In genomic region chr17:29158096-29158495, GRCh38 we compare ENCODE assay signal across 9 cellular contexts. TPM values are rescaled to one million over a fixed set of nuclear protein-coding genes. Genes with fewer than 3 reads are reported as not detected.
DNase-seq lines count a peak whose midpoint lies in the region; ATAC-seq, FAIRE-seq and TF ChIP-seq lines count a peak whose summit lies in the region.
"Had no signal": no experiment of that assay in that cellular context is flagged by ENCODE, and none has a peak within 500 bp of the region (broad histone marks: within the 10 kb centered on the region; RNA-seq: fewer than 3 reads in every experiment).

No MANE protein-coding gene starts in this region.

- TF ChIP-seq EP300 in HepG2 (IDR thresholded peaks at IDR 0.05; ENCODE audit: low read depth in 2 of 2, low read length in 2 of 2) (no peak), HepG2 (CRISPR knock-in tag; IDR thresholded peaks at IDR 0.05; ENCODE audit: borderline replicate concordance) (no peak)

- CTCF ChIA-PET in HepG2 (lab: Yijun Ruan, JAX; ENCODE audit: low intra/inter-chr PET ratio, low total read pairs): no interaction called here

- no peaks in the 10 kb centered on the region for H3K36me3 ChIP-seq in HUES6 (ENCODE audit: control insufficient read depth, insufficient read depth, low read length)
- no peaks in the 10 kb centered on the region for H3K36me3 ChIP-seq in body of pancreas (replicated peaks in 1 of 2; ENCODE audit: insufficient read depth in 1 of 2, low read depth in 2 of 2)
- peaks cover 5 to 22% of the 10 kb centered on the region in 2 experiments; a peak in 4 of 5 replicates for H3K36me3 ChIP-seq in HepG2 (replicated peaks in 1 of 2; ENCODE audit: control insufficient read depth in 1 of 2, insufficient read depth in 2 of 2, low read length in 2 of 2)
- H3K36me3 ChIP-seq in heart left ventricle: peaks cover 0 to 4% (median 0%) of the 10 kb centered on the region in 9 donors

- 0 out of 2 replicates have a peak overlapping the region, but pooled peaks have one; percentile 11 for H3K27ac ChIP-seq in HUES6 (ENCODE audit: low read depth, low read length)
- H3K27ac ChIP-seq in body of pancreas: peak overlapping the region; percentile 40 to 66 (median 56)
- peak overlapping the region; percentile 73 for H3K27ac ChIP-seq in HepG2 (ENCODE audit: extremely low read length, insufficient read depth, low read length)
- peak overlapping the region; percentile 75 for H3K27ac ChIP-seq in substantia nigra (ENCODE audit: low read depth, low read length, poor library complexity, severe bottlenecking)
- H3K27ac ChIP-seq in heart left ventricle: peak overlapping the region in 1 of 12 donors; percentile 15

- peaks cover 38% of the 10 kb centered on the region for H3K4me1 ChIP-seq in HUES6 (ENCODE audit: control insufficient read depth, insufficient read depth, low read length)
- H3K4me1 ChIP-seq in body of pancreas: peaks cover 71% of the 10 kb centered on the region
- H3K4me1 ChIP-seq in HepG2 (ENCODE audit: insufficient read depth, low read length): peaks cover 99% of the 10 kb centered on the region
- H3K4me1 ChIP-seq in heart left ventricle: peaks cover 16 to 76% (median 61%) of the 10 kb centered on the region in 12 donors

- in situ Hi-C loops in HepG2 (cut with HindIII; ENCODE audit: extremely low pct_ligation_motif_present, low pct_unique_long_range_greater_than_20kb): no loop called here

- H2AFZ ChIP-seq in HepG2 (ENCODE audit: low read length): no peak overlapping the region

- intact Hi-C loops in body of pancreas (cut with DNase I) (no loop called here), HepG2 (cut with micrococcal nuclease; ENCODE audit: unreplicated experiment) (loop anchor here (10.0 kb wide), 1 partner anchor 137 kb away; the partner anchor contains the start of gene NUFIP2), heart left ventricle (cut with DNase I) (no loop called here)

- H3K4me3 ChIP-seq in HUES6 (ENCODE audit: low read depth, low read length) (no peak overlapping the region), body of pancreas (no peak overlapping the region), HepG2 (replicated peaks in 1 of 3; ENCODE audit: insufficient read depth in 1 of 3, low read depth in 2 of 3, low read length in 3 of 3) (no peak overlapping the region), heart left ventricle (no peak overlapping the region)

- FAIRE-seq in HepG2 (lab: Jason Lieb, UNC): no peak

- TF ChIP-seq RAD21 in HepG2 (CRISPR knock-in tag; IDR thresholded peaks at IDR 0.05): no peak

- WGBS in body of pancreas, 2 donors: 30% methylated on average over 11 of the region's 11 CpGs; no CpG with 5 or more reads in 1 of the 2 donors
- 92% methylated on average over 10 of the region's 11 CpGs for WGBS in HepG2 (ENCODE audit: low lambda C conversion rate)
- 72 to 92% (median 85%) methylated on average over 10 to 11 of the region's 11 CpGs for WGBS in heart left ventricle, 4 donors

- H3K9ac ChIP-seq in HUES6 (ENCODE audit: low read length): no peak overlapping the region
- H3K9ac ChIP-seq in HepG2 (ENCODE audit: insufficient read depth, low read depth, low read length): peak overlapping the region; percentile 54

- H4K20me1 ChIP-seq in HepG2 (ENCODE audit: insufficient read depth, low read length): peaks cover 12% of the 10 kb centered on the region

- DNase-seq in body of pancreas (peak in 2 of 4 donors; percentile 21 to 50), HepG2 (ENCODE audit: low spot score) (no peak), substantia nigra (lab: John Stamatoyannopoulos, UW) (peak in 2 of 49 donors; percentile 26 to 40), heart left ventricle (no peak), COR-L47 (lab: John Stamatoyannopoulos, UW) (no peak), SIG-M5 treated with dmso at 0.1 percent for 504 hours (lab: John Stamatoyannopoulos, UW; ENCODE audit: unreplicated experiment) (no peak)
- DNase-seq: activated naive CD8-positive, alpha-beta T cell treated with anti-CD3 and anti-CD28 coated beads for 36 hours had no signal

- POLR2A ChIA-PET in HepG2 (lab: Yijun Ruan, JAX): interaction anchor here (21.6 kb wide), 1 partner anchor 20 kb away, joined by 618 read pairs; the partner anchor contains the start of gene MYO18A

- TF ChIP-seq POLR2A in body of pancreas (IDR thresholded peaks at IDR 0.05) (no peak), HepG2 (IDR thresholded peaks at IDR 0.05; ENCODE audit: insufficient read depth in 1 of 2, low read depth in 2 of 2, low read length in 2 of 2) (no peak), heart left ventricle (IDR thresholded peaks at IDR 0.05) (no peak)

- TF ChIP-seq CTCF in body of pancreas (IDR thresholded peaks at IDR 0.05) (no peak), HepG2 (CRISPR knock-in tag; IDR thresholded peaks at IDR 0.05) (no peak), heart left ventricle (IDR thresholded peaks at IDR 0.05) (no peak)

- no TSS peak for BruUV-seq in HepG2 (replicated peaks; lab: Mats Ljungman, UMichigan)

- peak overlapping the region; percentile 71 for H3K4me2 ChIP-seq in HepG2 (ENCODE audit: low read depth, low read length)

- H3K27me3 ChIP-seq in HUES6 (ENCODE audit: control insufficient read depth, insufficient read depth, low read length) (no peaks in the 10 kb centered on the region), body of pancreas (no peaks in the 10 kb centered on the region), HepG2 (ENCODE audit: control insufficient read depth in 1 of 2, insufficient read depth in 2 of 2, low read length in 2 of 2) (no peaks in the 10 kb centered on the region), heart left ventricle (no peaks in the 10 kb centered on the region)

- peaks cover 93% of the 10 kb centered on the region for H3K79me2 ChIP-seq in HepG2 (ENCODE audit: insufficient read depth, low read length)

- ATAC-seq in body of pancreas (no peak), HepG2 (no peak), heart left ventricle (no peak), HG02759 (IDR thresholded peaks at IDR 0.05; ENCODE audit: unreplicated experiment) (no peak)

- H3K9me3 ChIP-seq in HUES6 (ENCODE audit: control insufficient read depth, insufficient read depth, low read depth, low read length) (no peaks in the 10 kb centered on the region), body of pancreas (no peaks in the 10 kb centered on the region), HepG2 (ENCODE audit: low read length) (no peaks in the 10 kb centered on the region), heart left ventricle (no peaks in the 10 kb centered on the region)

RNA-seq across cellular contexts. Expression of gene MYO18A, which starts 22.1 kb away (rescaled TPM):
- total RNA-seq in body of pancreas (10 to 100 TPM; 45.4 to 73.2 TPM), HepG2 (2016; rRNA removed; fragmentation: Illumina TruSeq; extraction: Trizol) (21.2 and 24.8 TPM in 2 replicates), heart left ventricle (100 to 1,000 TPM; 241 to 340 (median 300) TPM)
- 4.9 and 7.5 TPM in 2 replicates for total RNA-seq in HepG2 (2016; cell fraction: cytosol; rRNA removed; fragmentation: Illumina TruSeq; extraction: Trizol; ENCODE audit: low read depth)
- total RNA-seq in HepG2 (2016; cell fraction: insoluble cytoplasmic fraction; rRNA removed; fragmentation: Illumina TruSeq; extraction: Trizol): 16.3 and 25.6 TPM in 2 replicates
- 5.8 and 6.0 TPM in 2 replicates for total RNA-seq in HepG2 (2016; cell fraction: membrane; rRNA removed; fragmentation: Illumina TruSeq; extraction: Trizol)
- total RNA-seq in HepG2 (2016; cell fraction: nucleus; rRNA removed; fragmentation: Illumina TruSeq; extraction: Trizol): 24.8 and 30.3 TPM in 2 replicates
- polyA plus RNA-seq in HepG2 (2011; rRNA removed) (16.8 and 23.2 TPM in 2 replicates), heart left ventricle (100 to 1,000 TPM in 1 of 2 donors, 10 to 100 TPM in 1; 83.5 to 306 TPM)
- polyA plus RNA-seq in HepG2 (2011; cell fraction: cytosol; rRNA removed): 8.3 and 9.6 TPM in 2 replicates
- polyA plus RNA-seq in HepG2 (2011; cell fraction: nucleus; rRNA removed): 155 and 159 TPM in 2 replicates
- polyA plus RNA-seq in HepG2 (2012): 42.0 and 44.5 TPM in 2 replicates
- polyA plus RNA-seq in HepG2 (2016; cell fraction: cytosol; fragmentation: Illumina TruSeq; extraction: Trizol; ENCODE audit: low read depth): 0.96 and 1.4 TPM in 2 replicates
- 16.0 and 20.4 TPM in 2 replicates for polyA plus RNA-seq in HepG2 (2016; cell fraction: insoluble cytoplasmic fraction; fragmentation: Illumina TruSeq; extraction: Trizol; ENCODE audit: low read depth)
- 2.4 and 3.0 TPM in 2 replicates for polyA plus RNA-seq in HepG2 (2016; cell fraction: membrane; fragmentation: Illumina TruSeq; extraction: Trizol; ENCODE audit: low read depth)
- 72.8 and 77.7 TPM in 2 replicates for polyA plus RNA-seq in HepG2 (2016; cell fraction: nucleus; fragmentation: Illumina TruSeq; extraction: Trizol; ENCODE audit: insufficient read depth, low read depth)
- 39.4 and 67.1 TPM in 2 replicates for polyA minus RNA-seq in HepG2 (2011; rRNA and poly(A)+ RNA removed; ENCODE audit: low replicate concordance)
- 13.7 and 17.4 TPM in 2 replicates for polyA minus RNA-seq in HepG2 (2011; cell fraction: cytosol; rRNA and poly(A)+ RNA removed)
- polyA minus RNA-seq in HepG2 (2011; cell fraction: nucleus; rRNA and poly(A)+ RNA removed): 65.8 and 83.4 TPM in 2 replicates
